In the genomic region with DNA sequence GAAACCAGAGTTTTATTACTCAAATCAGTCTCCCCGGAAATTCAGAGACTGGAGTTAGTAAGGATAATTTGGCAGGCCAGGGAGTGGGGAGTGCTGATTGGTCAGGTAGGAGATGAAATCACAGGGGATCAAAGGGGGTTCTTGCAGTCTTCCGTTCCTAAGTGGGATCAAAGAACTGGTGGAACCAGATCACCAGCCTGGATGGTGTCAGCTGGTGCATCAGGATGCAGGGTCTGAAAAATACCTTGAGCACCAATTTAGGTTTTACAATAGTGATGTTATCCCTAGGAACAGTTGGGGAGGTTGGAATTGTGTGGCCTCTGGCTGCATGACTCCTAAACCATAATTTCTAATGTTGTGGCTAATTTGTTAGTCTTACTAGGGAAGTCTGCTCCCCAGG, we compare ENCODE assay signal across 17 cellular contexts. TPM values are rescaled to one million over a fixed set of nuclear protein-coding genes. Genes with fewer than 3 reads are reported as not detected.
DNase-seq lines count a peak whose midpoint lies in the region; ATAC-seq and TF ChIP-seq lines count a peak whose summit lies in the region.
"Had no signal": no experiment of that assay in that cellular context is flagged by ENCODE, and none has a peak within 500 bp of the region (broad histone marks: within the 10 kb centered on the region; RNA-seq: fewer than 3 reads in every experiment).

No MANE protein-coding gene starts in this region.

- DNase-seq in CD14-positive monocyte (ENCODE audit: low spot score) = no peak
- DNase-seq in CD8-positive, alpha-beta T cell = no peak
- peak; percentile 20 for DNase-seq in M059J (ENCODE audit: low read depth)
- DNase-seq in islet precursor cell = peak; percentile 65
- no peak for DNase-seq in DMS79 treated with DMSO at 0.1 percent for 48 hours (lab: John Stamatoyannopoulos, UW)
- DNase-seq in mucosa of gallbladder (ENCODE audit: low spot score) = no peak
- DNase-seq: DMS153, GOT3, NCI-H1436, NCI-H2081, NCI-H510A treated with DMSO at 0.1 percent for 48 hours, NCI-H82, PC-9, SW 1271 had no signal

- H3K9me3 Mint-ChIP-seq in CD14-positive monocyte = no peaks in the 10 kb centered on the region
- no peaks in the 10 kb centered on the region for H3K9me3 Mint-ChIP-seq in CD8-positive, alpha-beta T cell

- peaks cover 82% of the 10 kb centered on the region for H3K4me1 Mint-ChIP-seq in CD14-positive monocyte
- peaks cover 52% of the 10 kb centered on the region for H3K4me1 Mint-ChIP-seq in CD8-positive, alpha-beta T cell (ENCODE audit: low read depth)

- no peak for ATAC-seq in CD8-positive, alpha-beta T cell
- ATAC-seq in HG02840 (IDR thresholded peaks at IDR 0.05; ENCODE audit: low FRiP score, unreplicated experiment) = no peak
- ATAC-seq: K562 had no signal

- H3K4me1 ChIP-seq in CD8-positive, alpha-beta T cell (ENCODE audit: insufficient read depth, low read length) = peaks cover 46% of the 10 kb centered on the region

- H3K4me3 Mint-ChIP-seq in CD14-positive monocyte = no peak overlapping the region
- H3K4me3 Mint-ChIP-seq in CD8-positive, alpha-beta T cell = no peak overlapping the region

- no peak for TF ChIP-seq CTCF in CD14-positive monocyte (IDR thresholded peaks at IDR 0.05)
- no peak for TF ChIP-seq CTCF in CD8-positive, alpha-beta T cell (IDR thresholded peaks at IDR 0.05)

- no peaks in the 10 kb centered on the region for H3K27me3 ChIP-seq in CD8-positive, alpha-beta T cell (ENCODE audit: insufficient read depth, low read length)
- H3K27me3 ChIP-seq: SJSA1 had no signal

- peaks cover 0 to 7% (median 2%) of the 10 kb centered on the region in 3 donors for H3K27me3 Mint-ChIP-seq in CD14-positive monocyte (ENCODE audit: low read depth in 3 of 3)
- H3K27me3 Mint-ChIP-seq in CD8-positive, alpha-beta T cell (ENCODE audit: low read depth) = no peaks in the 10 kb centered on the region

- no peaks in the 10 kb centered on the region for H3K9me3 ChIP-seq in CD8-positive, alpha-beta T cell (ENCODE audit: low read length)
- H3K9me3 ChIP-seq: SJSA1 had no signal

- no peak overlapping the region for H3K27ac ChIP-seq in CD8-positive, alpha-beta T cell (ENCODE audit: low read depth, low read length)
- H3K27ac ChIP-seq: PC-9, SJSA1 had no signal

- CTCF ChIA-PET in CD8-positive, alpha-beta T cell (lab: Charles Lee) = interaction anchor here (0.9 to 1.3 kb wide), 3 partner anchors 11 to 147 kb away, joined by 3 read pairs; no protein-coding TSS in a partner anchor

- H3K36me3 ChIP-seq in CD8-positive, alpha-beta T cell (ENCODE audit: insufficient read depth, low read length) = no peaks in the 10 kb centered on the region
- H3K36me3 ChIP-seq: SJSA1 had no signal

- POLR2A ChIA-PET in CD8-positive, alpha-beta T cell (lab: Charles Lee) = interaction anchor here (1.2 to 3.7 kb wide), 2 partner anchors 13 to 122 kb away, joined by 4 to 15 read pairs; no protein-coding TSS in a partner anchor

- H3K4me3 ChIP-seq in CD8-positive, alpha-beta T cell (ENCODE audit: low read depth, low read length) = no peak overlapping the region
- H3K4me3 ChIP-seq: K562, PC-9, SJSA1 had no signal

- intact Hi-C loops in CD14-positive monocyte (cut with micrococcal nuclease) = loop anchor here in 1 of 2 donors (5.0 to 10.0 kb wide), 2 partner anchors 52 to 425 kb away; a partner anchor contains a TSS
- intact Hi-C loops in CD8-positive, alpha-beta T cell (cut with DNase I, micrococcal nuclease) = loop anchor here (2.0 to 10.0 kb wide), 3 partner anchors 51 to 233 kb away; a partner anchor contains a TSS

- peak overlapping the region; percentile 81 to 99 (median 92) for H3K27ac Mint-ChIP-seq in CD14-positive monocyte
- peak overlapping the region; percentile 87 for H3K27ac Mint-ChIP-seq in CD8-positive, alpha-beta T cell

- peaks cover 4 to 5% of the 10 kb centered on the region in 2 donors for H3K36me3 Mint-ChIP-seq in CD14-positive monocyte
- H3K36me3 Mint-ChIP-seq in CD8-positive, alpha-beta T cell = no peaks in the 10 kb centered on the region

RNA-seq across cellular contexts. Expression of a gene that starts 1.4 kb away (rescaled TPM):
- 100 to 1,000 TPM in 1 of 2 donors, 10 to 100 TPM in 1; 54.7 to 101 TPM for polyA plus RNA-seq in CD14-positive monocyte
- 1 to 10 TPM; 3.7 to 4.4 TPM for total RNA-seq in CD8-positive, alpha-beta T cell
- total RNA-seq in M059J (2014; rRNA removed; shearing (Covaris generic)) = 0.07 and 1.2 TPM in 2 replicates
- total RNA-seq in mucosa of gallbladder = 2.8 TPM

RNA-seq across cellular contexts. Expression of a gene that starts 60.0 kb away (rescaled TPM):
- polyA plus RNA-seq in CD14-positive monocyte = 1 to 10 TPM; 5.6 to 8.0 TPM
- total RNA-seq in CD8-positive, alpha-beta T cell = 10 to 100 TPM; 31.5 to 33.2 TPM
- total RNA-seq in M059J (2014; rRNA removed; shearing (Covaris generic)) = 19.8 and 44.0 TPM in 2 replicates
- total RNA-seq in mucosa of gallbladder = 16.6 TPM

Comparison
In these comparisons a context has a peak if more than half of its experiments do, and no peak if none do; other contexts are left out.
1. DNase-seq: peak in M059J (single experiment) and islet precursor cell (single experiment); none in CD14-positive monocyte (single experiment), CD8-positive, alpha-beta T cell (0 of 7), DMS79 treated with DMSO at 0.1 percent for 48 hours (single experiment) and mucosa of gallbladder (single experiment).